Comparison of ENCODE assay signal across 12 cellular contexts in genomic region chr2:20221169-20221938, GRCh38. TPM values are rescaled to one million over a fixed set of nuclear protein-coding genes. Genes with fewer than 3 reads are reported as not detected.
DNase-seq lines count a peak whose midpoint lies in the region; ATAC-seq, FAIRE-seq and TF ChIP-seq lines count a peak whose summit lies in the region.
"Had no signal": no experiment of that assay in that cellular context is flagged by ENCODE, and none has a peak within 500 bp of the region (broad histone marks: within the 10 kb centered on the region; RNA-seq: fewer than 3 reads in every experiment).

No MANE protein-coding gene starts in this region.

- no peak for FAIRE-seq in kidney (lab: Jason Lieb, UNC)

- no peak overlapping the region for H3K27ac Mint-ChIP-seq in stimulated activated naive CD8-positive, alpha-beta T cell treated with anti-CD3 and anti-CD28 coated beads, Interleukin-15, amount 100 ng/mL, for 72 hours

- peaks cover 56% of the 10 kb centered on the region for H3K27me3 Mint-ChIP-seq in stimulated activated naive CD8-positive, alpha-beta T cell treated with anti-CD3 and anti-CD28 coated beads, Interleukin-15, amount 100 ng/mL, for 72 hours

- peak overlapping the region; percentile 64 to 73 for H3K4me3 ChIP-seq in kidney (ENCODE audit: low read length in 2 of 2)
- H3K4me3 ChIP-seq: HAP-1, sigmoid colon had no signal

- no peaks in the 10 kb centered on the region for H3K36me3 ChIP-seq in kidney (ENCODE audit: control insufficient read depth in 1 of 2, insufficient read depth in 2 of 2, low read length in 2 of 2)
- H3K36me3 ChIP-seq: HAP-1, sigmoid colon had no signal

- no peaks in the 10 kb centered on the region for H3K9me3 ChIP-seq in kidney (ENCODE audit: control insufficient read depth in 1 of 2, low read length in 2 of 2)
- H3K9me3 ChIP-seq: HAP-1, sigmoid colon had no signal

- no peak for TF ChIP-seq CTCF in kidney (IDR thresholded peaks at IDR 0.05; ENCODE audit: borderline replicate concordance, extremely low read depth, insufficient read depth)

- peaks cover 7% of the 10 kb centered on the region for H3K4me1 Mint-ChIP-seq in stimulated activated naive CD8-positive, alpha-beta T cell treated with anti-CD3 and anti-CD28 coated beads, Interleukin-15, amount 100 ng/mL, for 72 hours

- no peak overlapping the region for H3K4me3 Mint-ChIP-seq in stimulated activated naive CD8-positive, alpha-beta T cell treated with anti-CD3 and anti-CD28 coated beads, Interleukin-15, amount 100 ng/mL, for 72 hours

- ATAC-seq in stimulated activated naive CD8-positive, alpha-beta T cell treated with anti-CD3 and anti-CD28 coated beads, Interleukin-15, amount 100 ng/mL, for 72 hours: no peak
- ATAC-seq: T-cell had no signal

- no peaks in the 10 kb centered on the region for H3K9me3 Mint-ChIP-seq in stimulated activated naive CD8-positive, alpha-beta T cell treated with anti-CD3 and anti-CD28 coated beads, Interleukin-15, amount 100 ng/mL, for 72 hours
- H3K9me3 Mint-ChIP-seq: T-cell had no signal

- H3K4me1 ChIP-seq in kidney (ENCODE audit: control insufficient read depth in 1 of 2, insufficient read depth in 1 of 2, low read depth in 1 of 2, low read length in 2 of 2): peaks cover 18 to 40% of the 10 kb centered on the region in 2 donors

- H3K9ac ChIP-seq in kidney (ENCODE audit: low read length in 2 of 2): peak overlapping the region in 1 of 2 donors; percentile 14

- DNase-seq in A172 (ENCODE audit: low spot score) (peak; percentile 50), HCEC 1CT (peak; percentile 58), amniotic stem cell (lab: John Stamatoyannopoulos, UW) (peak; percentile 30), kidney (no peak), amygdala (lab: John Stamatoyannopoulos, UW) (no peak), substantia nigra (lab: John Stamatoyannopoulos, UW) (no peak), NCI-H2081 treated with DMSO at 0.1 percent for 48 hours (lab: John Stamatoyannopoulos, UW) (no peak)
- no peak for DNase-seq in stimulated activated naive CD8-positive, alpha-beta T cell treated with anti-CD3 and anti-CD28 coated beads, Interleukin-15, amount 100 ng/mL, for 72 hours
- DNase-seq: sigmoid colon; stimulated activated naive CD4-positive, alpha-beta T cell treated with Interleukin-2 at 50 U/mL for 16 hours; T-cell had no signal

- intact Hi-C loops in kidney (cut with DNase I): no loop called here

- H3K27ac ChIP-seq in kidney (ENCODE audit: low read depth in 2 of 2, low read length in 2 of 2): peak overlapping the region in 1 of 2 donors; percentile 56
- H3K27ac ChIP-seq in substantia nigra (ENCODE audit: low read depth, low read length, poor library complexity, severe bottlenecking): no peak overlapping the region
- H3K27ac ChIP-seq: sigmoid colon had no signal

RNA-seq across cellular contexts. Expression of gene SDC1, which starts 3.6 kb away (rescaled TPM):
- total RNA-seq in A172 (2014; rRNA removed; shearing (Covaris generic)): 241 and 257 TPM in 2 replicates
- total RNA-seq in kidney: 266 TPM
- polyA plus RNA-seq in kidney (ENCODE audit: insufficient read depth, low read depth, low replicate concordance): 206 TPM

Comparison
In these comparisons a context has a peak if more than half of its experiments do, and no peak if none do; other contexts are left out.
1. DNase-seq: peak in A172 (single experiment), HCEC 1CT (single experiment) and amniotic stem cell (single experiment); none in kidney (single experiment), stimulated activated naive CD8-positive, alpha-beta T cell treated with anti-CD3 and anti-CD28 coated beads, Interleukin-15, amount 100 ng/mL, for 72 hours (0 of 2), amygdala (0 of 56), substantia nigra (0 of 49) and NCI-H2081 treated with DMSO at 0.1 percent for 48 hours (single experiment).